8 cellular contexts compared by ENCODE assay signal in the genomic region with DNA sequence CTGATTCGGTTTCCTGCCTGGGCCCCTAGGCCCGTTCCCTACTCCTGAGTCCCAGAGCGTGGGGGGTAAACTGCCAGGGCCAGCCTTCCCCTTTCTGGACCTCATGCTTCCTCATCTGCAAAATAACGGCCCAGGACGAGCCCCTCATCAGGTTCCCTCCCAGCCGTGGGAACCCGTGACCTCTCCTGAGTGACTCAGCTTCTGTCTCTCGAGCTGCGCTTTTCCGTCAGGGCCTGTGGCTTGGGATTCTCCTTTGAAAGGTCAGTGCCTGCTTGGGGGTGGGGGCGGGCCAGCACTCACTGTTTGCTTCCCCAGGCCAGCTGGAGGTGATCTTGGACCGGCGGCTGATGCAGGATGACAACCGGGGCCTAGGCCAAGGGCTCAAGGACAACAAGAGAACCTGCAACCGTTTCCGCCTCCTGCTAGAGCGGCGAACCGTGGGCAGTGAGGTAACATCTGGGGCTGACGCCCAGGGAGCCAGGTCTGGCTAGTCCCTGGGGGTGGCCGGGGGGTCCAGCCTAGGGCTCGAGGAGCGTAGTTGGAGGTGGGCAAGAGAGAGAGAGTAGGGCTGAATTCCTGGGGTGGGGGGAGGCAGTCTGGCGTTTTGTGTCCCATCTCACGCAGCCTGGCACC. TPM values are rescaled to one million over a fixed set of nuclear protein-coding genes. Genes with fewer than 3 reads are reported as not detected.
DNase-seq lines count a peak whose midpoint lies in the region; ATAC-seq, FAIRE-seq and TF ChIP-seq lines count a peak whose summit lies in the region.
"Had no signal": no experiment of that assay in that cellular context is flagged by ENCODE, and none has a peak within 500 bp of the region (broad histone marks: within the 10 kb centered on the region; RNA-seq: fewer than 3 reads in every experiment).

No MANE protein-coding gene starts in this region.

- H4K20me1 ChIP-seq in astrocyte (ENCODE audit: insufficient read depth, low read length) (no peaks in the 10 kb centered on the region), GM23248 (ENCODE audit: insufficient read depth) (no peaks in the 10 kb centered on the region)

- no peaks in the 10 kb centered on the region for H3K79me2 ChIP-seq in astrocyte (ENCODE audit: insufficient read depth, low read length)
- H3K79me2 ChIP-seq in GM23248 (ENCODE audit: insufficient read depth), result no peaks in the 10 kb centered on the region

- H3K36me3 ChIP-seq in CD8-positive, alpha-beta memory T cell (ENCODE audit: insufficient read depth, low read length), result peaks cover 82% of the 10 kb centered on the region
- peaks cover 3% of the 10 kb centered on the region for H3K36me3 ChIP-seq in astrocyte (ENCODE audit: insufficient read depth, low read length)
- peaks cover 52% of the 10 kb centered on the region for H3K36me3 ChIP-seq in mesodermal cell (ENCODE audit: control insufficient read depth, insufficient read depth, low read length)
- H3K36me3 ChIP-seq in GM23248 (ENCODE audit: low read depth), result no peaks in the 10 kb centered on the region; the same call in 1 of the 2 replicates

- H3K36me3 Mint-ChIP-seq in CD8-positive, alpha-beta memory T cell, result peaks cover 4 to 98% (median 22%) of the 10 kb centered on the region in 3 donors
- H3K36me3 Mint-ChIP-seq in astrocyte (ENCODE audit: low read depth, unreplicated experiment), result peaks cover 22% of the 10 kb centered on the region

- peaks cover 0 to 4% of the 10 kb centered on the region in 2 donors for H3K27me3 Mint-ChIP-seq in CD8-positive, alpha-beta memory T cell
- peaks cover 2% of the 10 kb centered on the region for H3K27me3 Mint-ChIP-seq in astrocyte (ENCODE audit: low read depth, unreplicated experiment)

- H3K9me3 Mint-ChIP-seq in CD8-positive, alpha-beta memory T cell, result no peaks in the 10 kb centered on the region
- H3K9me3 Mint-ChIP-seq in astrocyte (ENCODE audit: unreplicated experiment), result no peaks in the 10 kb centered on the region

- H3K27me3 ChIP-seq in CD8-positive, alpha-beta memory T cell (ENCODE audit: insufficient read depth, low read length, poor library complexity, severe bottlenecking), result no peaks in the 10 kb centered on the region
- H3K27me3 ChIP-seq in astrocyte (ENCODE audit: insufficient read depth, low read length) (no peaks in the 10 kb centered on the region), GM23248 (replicated peaks; ENCODE audit: insufficient read depth) (no peaks in the 10 kb centered on the region)

- POLR2A ChIA-PET in CD8-positive, alpha-beta memory T cell (lab: Charles Lee), result interaction anchor here (2.0 kb wide), 1 partner anchor 16 kb away, joined by 4 read pairs; no protein-coding TSS in a partner anchor

- peak overlapping the region in 2 of 8 donors; percentile 32 to 83 for H3K27ac Mint-ChIP-seq in CD8-positive, alpha-beta memory T cell
- peak overlapping the region; percentile 89 for H3K27ac Mint-ChIP-seq in astrocyte (ENCODE audit: unreplicated experiment)

- CTCF ChIA-PET in CD8-positive, alpha-beta memory T cell (lab: Charles Lee), result no interaction called here

- no peaks in the 10 kb centered on the region for H3F3A ChIP-seq in GM23248 (ENCODE audit: insufficient read depth)

- no peak overlapping the region for H3K4me3 ChIP-seq in CD8-positive, alpha-beta memory T cell (ENCODE audit: low read length)
- H3K4me3 ChIP-seq in astrocyte (ENCODE audit: insufficient read depth, low read depth, low read length), result no peak overlapping the region
- no peak overlapping the region for H3K4me3 ChIP-seq in mesodermal cell (ENCODE audit: extremely low read depth, insufficient read depth, low read length, poor library complexity, severe bottlenecking)
- H3K4me3 ChIP-seq in GM23248, result no peak overlapping the region

- no peaks in the 10 kb centered on the region for H3K4me1 ChIP-seq in CD8-positive, alpha-beta memory T cell (ENCODE audit: insufficient read depth, low read length)
- H3K4me1 ChIP-seq in astrocyte (ENCODE audit: insufficient read depth, low read length) (peaks cover 7% of the 10 kb centered on the region), mesodermal cell (ENCODE audit: control insufficient read depth, insufficient read depth, low read length, poor library complexity, severe bottlenecking) (peaks cover 10% of the 10 kb centered on the region), GM23248 (ENCODE audit: insufficient read depth) (no peaks in the 10 kb centered on the region)

- in situ Hi-C loops in GM23248 (cut with MboI), result no loop called here

- no peak for TF ChIP-seq CTCF in astrocyte (IDR thresholded peaks at IDR 0.05; ENCODE audit: insufficient read depth, low read depth, low read length)

- no peak for FAIRE-seq in astrocyte (lab: Jason Lieb, UNC)

- H3K4me2 ChIP-seq in astrocyte (ENCODE audit: low read length), result no peak overlapping the region
- no peak overlapping the region for H3K4me2 ChIP-seq in GM23248 (ENCODE audit: unreplicated experiment)

- ATAC-seq in activated CD4-positive, CD25-positive, alpha-beta regulatory T cell treated with anti-CD3 and anti-CD28 coated beads, Interleukin-2, amount 50 U/mL, for 24 hours, result no peak

- peak overlapping the region; percentile 65 for H3K27ac ChIP-seq in CD8-positive, alpha-beta memory T cell (ENCODE audit: low read depth, low read length)
- H3K27ac ChIP-seq in astrocyte (ENCODE audit: low read depth, low read length), result no peak overlapping the region
- H3K27ac ChIP-seq in mesodermal cell (ENCODE audit: low read depth, low read length, severe bottlenecking), result peak overlapping the region; percentile 1
- no peak overlapping the region for H3K27ac ChIP-seq in GM23248
- H3K27ac ChIP-seq: C4-2B had no signal

- H3K4me3 Mint-ChIP-seq in CD8-positive, alpha-beta memory T cell, result no peak overlapping the region
- peak overlapping the region; percentile 60 for H3K4me3 Mint-ChIP-seq in astrocyte (ENCODE audit: unreplicated experiment)

- no peak for DNase-seq in CD8-positive, alpha-beta memory T cell
- no peak for DNase-seq in astrocyte (ENCODE audit: low read depth)
- DNase-seq in activated CD4-positive, alpha-beta T cell treated with anti-CD3 and anti-CD28 coated beads, Interleukin-2, amount 50 U/mL, for 4 hours, result no peak
- DNase-seq in GM23248, result no peak
- DNase-seq: NCI-H187 treated with DMSO at 0.1 percent for 48 hours had no signal

- no peaks in the 10 kb centered on the region for H3K4me1 Mint-ChIP-seq in CD8-positive, alpha-beta memory T cell
- H3K4me1 Mint-ChIP-seq in astrocyte (ENCODE audit: low read depth, unreplicated experiment), result peaks cover 17% of the 10 kb centered on the region

- H3K9me3 ChIP-seq in CD8-positive, alpha-beta memory T cell (ENCODE audit: low read length), result no peaks in the 10 kb centered on the region
- H3K9me3 ChIP-seq in astrocyte (ENCODE audit: insufficient read depth, low read depth, low read length), result no peaks in the 10 kb centered on the region
- H3K9me3 ChIP-seq in mesodermal cell (ENCODE audit: control insufficient read depth, low read length), result no peaks in the 10 kb centered on the region
- no peaks in the 10 kb centered on the region for H3K9me3 ChIP-seq in GM23248 (ENCODE audit: low read depth)

- WGBS in mesodermal cell (ENCODE audit: insufficient coverage in 2 of 2), 2 experiments, result 80% methylated on average over 13 to 24 of the region's 25 CpGs
- WGBS in GM23248 (ENCODE audit: low coverage in 1 of 2, low lambda C conversion rate in 2 of 2, missing lambda C conversion rate in 2 of 2), 2 experiments, result 80 to 87% methylated on average over 25 of the region's 25 CpGs

- H2AFZ ChIP-seq in astrocyte (ENCODE audit: low read depth, low read length), result no peak overlapping the region
- no peak overlapping the region for H2AFZ ChIP-seq in GM23248

- H3K9ac ChIP-seq in astrocyte (ENCODE audit: low read length), result no peak overlapping the region
- H3K9ac ChIP-seq in GM23248, result no peak overlapping the region

- H3K9me2 ChIP-seq in GM23248 (ENCODE audit: insufficient read depth), result no peaks in the 10 kb centered on the region

RNA-seq across cellular contexts. Expression of a gene that starts 12.8 kb away (rescaled TPM):
- 10 to 100 TPM; 90.7 to 92.7 TPM for total RNA-seq in CD8-positive, alpha-beta memory T cell
- 10.8 TPM for polyA plus RNA-seq in CD8-positive, alpha-beta memory T cell
- total RNA-seq in astrocyte, result 18.5 and 21.3 TPM in 2 replicates
- 18.8 TPM for polyA plus RNA-seq in mesodermal cell (2013, experiment 1 of 2)
- 27.2 TPM for polyA plus RNA-seq in mesodermal cell (2013, experiment 2 of 2)
- 5.9 and 7.7 TPM in 2 replicates for total RNA-seq in GM23248 (2014; rRNA removed; shearing (Covaris generic))
- 4.3 and 5.1 TPM in 2 replicates for polyA plus RNA-seq in GM23248 (2016; fragmentation: Nextera tagmentation; extraction: Ambion mirVana)

RNA-seq across cellular contexts. Expression of a gene that starts 16.4 kb away (rescaled TPM):
- total RNA-seq in CD8-positive, alpha-beta memory T cell, result 10 to 100 TPM; 39.5 to 43.5 TPM
- polyA plus RNA-seq in CD8-positive, alpha-beta memory T cell, result 34.7 TPM
- 9.7 and 10.5 TPM in 2 replicates for total RNA-seq in astrocyte
- polyA plus RNA-seq in mesodermal cell (2013, experiment 1 of 2), result 16.3 TPM
- 13.4 TPM for polyA plus RNA-seq in mesodermal cell (2013, experiment 2 of 2)
- 9.7 and 17.3 TPM in 2 replicates for total RNA-seq in GM23248 (2014; rRNA removed; shearing (Covaris generic))
- polyA plus RNA-seq in GM23248 (2016; fragmentation: Nextera tagmentation; extraction: Ambion mirVana), result 11.1 and 13.5 TPM in 2 replicates

RNA-seq across cellular contexts. Expression of a gene that starts 19.2 kb away (rescaled TPM):
- 10 to 100 TPM; 74.6 to 78.2 TPM for total RNA-seq in CD8-positive, alpha-beta memory T cell
- 68.6 TPM for polyA plus RNA-seq in CD8-positive, alpha-beta memory T cell
- total RNA-seq in astrocyte, result 56.2 and 56.6 TPM in 2 replicates
- polyA plus RNA-seq in mesodermal cell (2013, experiment 1 of 2), result 74.7 TPM
- polyA plus RNA-seq in mesodermal cell (2013, experiment 2 of 2), result 62.6 TPM
- total RNA-seq in GM23248 (2014; rRNA removed; shearing (Covaris generic)), result 58.8 and 75.8 TPM in 2 replicates
- polyA plus RNA-seq in GM23248 (2016; fragmentation: Nextera tagmentation; extraction: Ambion mirVana), result 58.6 and 59.7 TPM in 2 replicates

RNA-seq across cellular contexts. Expression of a gene that starts 31.6 kb away (rescaled TPM):
- 1 to 10 TPM; 2.5 to 2.6 TPM for total RNA-seq in CD8-positive, alpha-beta memory T cell
- 0.28 TPM for polyA plus RNA-seq in CD8-positive, alpha-beta memory T cell
- 4.4 and 7.2 TPM in 2 replicates for total RNA-seq in astrocyte
- 30.9 TPM for polyA plus RNA-seq in mesodermal cell (2013, experiment 1 of 2)
- 24.3 TPM for polyA plus RNA-seq in mesodermal cell (2013, experiment 2 of 2)
- total RNA-seq in GM23248 (2014; rRNA removed; shearing (Covaris generic)), result 3.5 and 7.5 TPM in 2 replicates
- polyA plus RNA-seq in GM23248 (2016; fragmentation: Nextera tagmentation; extraction: Ambion mirVana), result 3.5 and 3.6 TPM in 2 replicates

RNA-seq across cellular contexts. Expression of a gene that starts 38.8 kb away (rescaled TPM):
- total RNA-seq in CD8-positive, alpha-beta memory T cell, result 10 to 100 TPM; 20.9 to 21.7 TPM
- 2.6 TPM for polyA plus RNA-seq in CD8-positive, alpha-beta memory T cell
- total RNA-seq in astrocyte, result 6.5 and 6.8 TPM in 2 replicates
- polyA plus RNA-seq in mesodermal cell (2013, experiment 1 of 2), result 10.6 TPM
- polyA plus RNA-seq in mesodermal cell (2013, experiment 2 of 2), result 10.4 TPM
- 13.0 and 19.0 TPM in 2 replicates for total RNA-seq in GM23248 (2014; rRNA removed; shearing (Covaris generic))
- 9.8 and 10.2 TPM in 2 replicates for polyA plus RNA-seq in GM23248 (2016; fragmentation: Nextera tagmentation; extraction: Ambion mirVana)

Comparison
In these comparisons a context has a peak if more than half of its experiments do, and no peak if none do; other contexts are left out.
1. H3K27ac ChIP-seq: peak in CD8-positive, alpha-beta memory T cell (single experiment) and mesodermal cell (single experiment); none in astrocyte (single experiment) and GM23248 (single experiment).